Comparison of ENCODE assay signal across 13 cellular contexts in the genomic region with DNA sequence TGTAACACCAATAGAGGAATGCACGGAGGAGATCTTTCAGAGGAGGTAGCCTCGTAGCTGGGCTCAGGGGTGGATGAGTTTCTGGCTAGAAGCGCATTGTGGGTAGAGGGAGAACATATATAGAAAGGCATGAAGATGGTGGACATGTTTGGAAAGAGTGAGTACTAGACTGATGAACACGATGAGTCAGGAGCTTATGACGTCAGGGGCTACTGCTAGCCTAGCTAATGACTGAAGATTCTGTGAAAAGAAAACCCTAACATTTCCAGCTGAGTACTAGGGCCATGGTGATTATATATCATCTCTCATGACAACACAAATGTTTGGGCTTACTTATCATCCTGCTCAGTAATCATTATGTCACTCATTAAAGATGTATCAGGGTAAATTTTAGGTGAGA. TPM values are rescaled to one million over a fixed set of nuclear protein-coding genes. Genes with fewer than 3 reads are reported as not detected.
DNase-seq lines count a peak whose midpoint lies in the region; ATAC-seq lines count a peak whose summit lies in the region.
"Had no signal": no experiment of that assay in that cellular context is flagged by ENCODE, and none has a peak within 500 bp of the region (broad histone marks: within the 10 kb centered on the region; RNA-seq: fewer than 3 reads in every experiment).

No MANE protein-coding gene starts in this region.

- H3K4me3 Mint-ChIP-seq in immature natural killer cell, result no peak overlapping the region
- H3K4me3 Mint-ChIP-seq in CD4-positive, alpha-beta memory T cell, result no peak overlapping the region
- H3K4me3 Mint-ChIP-seq: memory B cell, T-cell had no signal

- H3K9me3 Mint-ChIP-seq in immature natural killer cell, result no peaks in the 10 kb centered on the region
- H3K9me3 Mint-ChIP-seq in CD4-positive, alpha-beta memory T cell, result peaks cover 0 to 4% (median under 1%) of the 10 kb centered on the region in 8 donors

- no peaks in the 10 kb centered on the region for H3K4me1 ChIP-seq in CD4-positive, alpha-beta memory T cell (ENCODE audit: insufficient read depth, low read length)

- H3K27me3 Mint-ChIP-seq in immature natural killer cell (ENCODE audit: low read depth in 3 of 3), result peaks cover 0 to 5% (median 5%) of the 10 kb centered on the region in 3 donors
- peaks cover 2 to 6% of the 10 kb centered on the region in 2 donors for H3K27me3 Mint-ChIP-seq in CD4-positive, alpha-beta memory T cell

- CTCF ChIA-PET in CD4-positive, alpha-beta memory T cell (lab: Charles Lee; ENCODE audit: partially characterized antibody), result interaction anchor here (1.1 kb wide), 1 partner anchor 9 kb away, joined by 5 read pairs; no protein-coding TSS in a partner anchor

- intact Hi-C loops in CD4-positive, alpha-beta memory T cell (cut with micrococcal nuclease), result no loop called here

- POLR2A ChIA-PET in CD4-positive, alpha-beta memory T cell (lab: Charles Lee; ENCODE audit: partially characterized antibody), result no interaction called here

- no peak overlapping the region for H3K4me3 ChIP-seq in CD4-positive, alpha-beta memory T cell (ENCODE audit: low read length in 2 of 2)

- H3K27ac Mint-ChIP-seq in immature natural killer cell, result peak overlapping the region in 1 of 6 donors; percentile 10
- no peak overlapping the region for H3K27ac Mint-ChIP-seq in CD4-positive, alpha-beta memory T cell
- H3K27ac Mint-ChIP-seq: memory B cell, T-cell had no signal

- peaks cover 0 to 3% (median 0%) of the 10 kb centered on the region in 3 donors for H3K36me3 Mint-ChIP-seq in immature natural killer cell
- no peaks in the 10 kb centered on the region for H3K36me3 Mint-ChIP-seq in CD4-positive, alpha-beta memory T cell
- H3K36me3 Mint-ChIP-seq: T-cell had no signal

- H3K27me3 ChIP-seq in CD4-positive, alpha-beta memory T cell (ENCODE audit: insufficient read depth, low read length), result no peaks in the 10 kb centered on the region

- H3K4me1 Mint-ChIP-seq in immature natural killer cell, result no peaks in the 10 kb centered on the region
- H3K4me1 Mint-ChIP-seq in CD4-positive, alpha-beta memory T cell, result no peaks in the 10 kb centered on the region
- H3K4me1 Mint-ChIP-seq: memory B cell, T-cell had no signal

- no peak overlapping the region for H3K27ac ChIP-seq in CD4-positive, alpha-beta memory T cell (ENCODE audit: low read depth, low read length)

- no peak for ATAC-seq in GM19023 (IDR thresholded peaks at IDR 0.05; ENCODE audit: unreplicated experiment)
- ATAC-seq: T-cell had no signal

- no peaks in the 10 kb centered on the region for H3K9me3 ChIP-seq in CD4-positive, alpha-beta memory T cell (ENCODE audit: control insufficient read depth in 1 of 2, low read length in 2 of 2)

- no peaks in the 10 kb centered on the region for H3K36me3 ChIP-seq in CD4-positive, alpha-beta memory T cell (ENCODE audit: insufficient read depth, low read length)

- DNase-seq in EL (peak; percentile 49), OCI-M1 (lab: John Stamatoyannopoulos, UW) (peak; percentile 27), amniotic epithelial cell (ENCODE audit: low read depth) (peak; percentile 60), immature natural killer cell (no peak), COLO668 (lab: John Stamatoyannopoulos, UW; ENCODE audit: unreplicated experiment) (no peak)
- peak; percentile 77 for DNase-seq in stimulated activated CD4-positive, alpha-beta T cell treated with anti-CD3 and anti-CD28 coated beads, Interleukin-15, amount 100 ng/mL, for 24 hours
- no peak for DNase-seq in CD4-positive, alpha-beta memory T cell
- DNase-seq: NCI-H526, T-cell had no signal

RNA-seq across cellular contexts. Expression of gene IL1RN, which starts 22.4 kb away (rescaled TPM):
- 1 to 10 TPM in 2 of 3 donors, under 1 TPM in 1; 0.44 to 2.3 (median 1.9) TPM for polyA plus RNA-seq in immature natural killer cell
- total RNA-seq in CD4-positive, alpha-beta memory T cell, result 1 to 10 TPM; 2.4 TPM
- not detected for polyA plus RNA-seq in CD4-positive, alpha-beta memory T cell
- total RNA-seq: frontal cortex, T-cell had no signal

RNA-seq across cellular contexts. Expression of gene IL1F10, which starts 37.3 kb away (rescaled TPM):
- not detected for polyA plus RNA-seq in immature natural killer cell
- not detected for total RNA-seq in CD4-positive, alpha-beta memory T cell
- not detected for polyA plus RNA-seq in CD4-positive, alpha-beta memory T cell
- total RNA-seq: frontal cortex, T-cell had no signal
- polyA plus RNA-seq: adipose tissue had no signal

RNA-seq across cellular contexts. Expression of gene IL36RN, which starts 46.0 kb away (rescaled TPM):
- polyA plus RNA-seq in immature natural killer cell, result not detected
- total RNA-seq in CD4-positive, alpha-beta memory T cell, result not detected
- not detected for polyA plus RNA-seq in CD4-positive, alpha-beta memory T cell
- total RNA-seq: frontal cortex, T-cell had no signal

RNA-seq across cellular contexts. Expression of gene IL36B, which starts 52.4 kb away (rescaled TPM):
- polyA plus RNA-seq in immature natural killer cell, result not detected
- not detected for total RNA-seq in CD4-positive, alpha-beta memory T cell
- polyA plus RNA-seq in CD4-positive, alpha-beta memory T cell, result not detected
- total RNA-seq: frontal cortex, T-cell had no signal
- polyA plus RNA-seq: adipose tissue had no signal

Comparison
In these comparisons a context has a peak if more than half of its experiments do, and no peak if none do; other contexts are left out.
1. DNase-seq: peak in EL (single experiment), OCI-M1 (single experiment), amniotic epithelial cell (single experiment) and stimulated activated CD4-positive, alpha-beta T cell treated with anti-CD3 and anti-CD28 coated beads, Interleukin-15, amount 100 ng/mL, for 24 hours (single experiment); none in immature natural killer cell (0 of 3), CD4-positive, alpha-beta memory T cell (0 of 5) and COLO668 (single experiment).